In the genomic region with DNA sequence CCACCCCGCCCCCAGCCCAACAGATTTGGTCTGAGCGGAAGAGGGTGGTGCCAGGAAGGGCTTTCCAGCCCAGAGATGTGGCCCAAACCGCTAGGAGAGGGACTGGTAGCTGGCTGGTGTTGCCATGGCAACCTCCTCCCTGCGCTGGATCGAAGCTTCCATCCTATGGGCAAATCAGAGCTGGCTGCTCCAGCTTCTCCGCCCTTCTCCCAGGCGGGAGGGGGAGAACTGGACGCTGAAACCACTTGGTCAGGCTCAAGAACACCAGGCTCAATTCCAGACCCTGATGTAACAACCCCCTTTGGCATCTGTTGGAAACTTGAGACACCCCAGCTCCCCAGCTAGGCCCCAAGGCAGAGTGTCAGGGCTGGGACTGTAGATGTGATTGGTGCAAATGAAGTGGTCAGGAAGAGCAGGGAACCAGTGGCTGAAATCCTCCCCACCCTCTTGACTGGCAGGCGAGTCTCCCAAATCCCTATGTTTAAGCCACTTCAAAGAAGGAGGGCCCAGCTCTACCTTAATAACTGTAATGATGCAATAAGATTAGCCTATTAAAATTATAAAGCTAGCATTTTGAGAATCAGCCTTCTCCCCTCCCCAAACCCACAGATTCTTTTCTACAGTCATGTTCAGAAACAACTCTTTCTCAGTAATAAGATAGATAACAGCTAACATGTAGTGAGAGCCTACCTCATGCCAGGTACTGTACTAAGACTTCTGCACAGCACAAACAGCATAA, we compare ENCODE assay signal across 10 cellular contexts. TPM values are rescaled to one million over a fixed set of nuclear protein-coding genes. Genes with fewer than 3 reads are reported as not detected.
DNase-seq lines count a peak whose midpoint lies in the region; ATAC-seq and TF ChIP-seq lines count a peak whose summit lies in the region.
"Had no signal": no experiment of that assay in that cellular context is flagged by ENCODE, and none has a peak within 500 bp of the region (broad histone marks: within the 10 kb centered on the region; RNA-seq: fewer than 3 reads in every experiment).

No MANE protein-coding gene starts in this region.

- DNase-seq in NCI-H748 (lab: John Stamatoyannopoulos, UW; ENCODE audit: unreplicated experiment): peak; percentile 72
- no peak for DNase-seq in NCI-H748 treated with DMSO at 0.1 percent for 48 hours (lab: John Stamatoyannopoulos, UW)
- DNase-seq in amniotic epithelial cell (ENCODE audit: low read depth): peak; percentile 44
- peak; percentile 87 for DNase-seq in iPS-NIHi7 (ENCODE audit: extremely low spot score)
- DNase-seq in upper lobe of right lung: peak; percentile 86
- DNase-seq in glomerular visceral epithelial cell (ENCODE audit: extremely low spot score): no peak
- no peak for DNase-seq in MV-4-11 (lab: John Stamatoyannopoulos, UW)
- DNase-seq: mesenchymal stem cell, T-cell had no signal

- no peaks in the 10 kb centered on the region for H3K9me3 ChIP-seq in upper lobe of right lung

- intact Hi-C loops in upper lobe of right lung (cut with DNase I): no loop called here

- H3K4me1 ChIP-seq in upper lobe of right lung: no peaks in the 10 kb centered on the region

- H3K36me3 ChIP-seq in upper lobe of right lung: no peaks in the 10 kb centered on the region

- no peak overlapping the region for H3K27ac ChIP-seq in upper lobe of right lung

- no peak for TF ChIP-seq CTCF in upper lobe of right lung (IDR thresholded peaks at IDR 0.05)

- peaks cover 48% of the 10 kb centered on the region for H3K27me3 ChIP-seq in upper lobe of right lung

- ATAC-seq in upper lobe of right lung (peak; percentile 90), HG03196 (IDR thresholded peaks at IDR 0.05; ENCODE audit: unreplicated experiment) (no peak)
- ATAC-seq: T-cell had no signal

- H3K4me3 ChIP-seq in upper lobe of right lung: no peak overlapping the region

RNA-seq across cellular contexts. Expression of gene RIMS4, which starts 4.2 kb away (rescaled TPM):
- 3.2 TPM for total RNA-seq in upper lobe of right lung

Comparison
In these comparisons a context has a peak if more than half of its experiments do, and no peak if none do; other contexts are left out.
1. DNase-seq: peak in NCI-H748 (single experiment), amniotic epithelial cell (single experiment), iPS-NIHi7 (single experiment) and upper lobe of right lung (single experiment); none in NCI-H748 treated with DMSO at 0.1 percent for 48 hours (single experiment), glomerular visceral epithelial cell (single experiment) and MV-4-11 (single experiment).